Comparison of ENCODE assay signal across 14 cellular contexts in genomic region chr10:118031351-118032075, GRCh38.
"Had no signal": no experiment of that assay in that cellular context is flagged by ENCODE, and none has a peak within 500 bp of the region (broad histone marks: within the 10 kb centered on the region; RNA-seq: fewer than 3 reads in every experiment).

No MANE protein-coding gene starts in this region.

- H3K4me2 ChIP-seq: hepatocyte had no signal

- H2AFZ ChIP-seq: hepatocyte had no signal

- DNase-seq: activated CD4-positive, CD25-positive, alpha-beta regulatory T cell treated with anti-CD3 and anti-CD28 coated beads, Interleukin-2, amount 50 U/mL, for 72 hours; activated naive CD4-positive, alpha-beta T cell; activated naive CD8-positive, alpha-beta T cell treated with anti-CD3 and anti-CD28 coated beads, Interleukin-2, amount 10 ng/mL, durations not matched to agents 7 days and 5 days; activated T-cell treated with anti-CD3 and anti-CD28 coated beads for 4 hours; kidney; mesendoderm; right lobe of liver; spleen; T-helper 9 cell; trophoblast cell had no signal

- H3K27ac Mint-ChIP-seq: activated naive CD8-positive, alpha-beta T cell treated with anti-CD3 and anti-CD28 coated beads, Interleukin-2, amount 10 ng/mL, durations not matched to agents 7 days and 5 days; stimulated activated naive CD8-positive, alpha-beta T cell treated with anti-CD3 and anti-CD28 coated beads, Interleukin-15, Interleukin-2, amounts not matched to agents 100 ng/mL and 50 ng/mL, for 24 hours had no signal

- H3K9me3 Mint-ChIP-seq: activated naive CD8-positive, alpha-beta T cell treated with anti-CD3 and anti-CD28 coated beads, Interleukin-2, amount 10 ng/mL, durations not matched to agents 7 days and 5 days; stimulated activated naive CD8-positive, alpha-beta T cell treated with anti-CD3 and anti-CD28 coated beads, Interleukin-15, Interleukin-2, amounts not matched to agents 100 ng/mL and 50 ng/mL, for 24 hours had no signal

- H3K4me1 ChIP-seq: right lobe of liver had no signal

- FAIRE-seq: kidney had no signal

- H3K27me3 ChIP-seq: hepatocyte, right lobe of liver, spleen, suprapubic skin had no signal

- H3K4me3 Mint-ChIP-seq: activated naive CD8-positive, alpha-beta T cell treated with anti-CD3 and anti-CD28 coated beads, Interleukin-2, amount 10 ng/mL, durations not matched to agents 7 days and 5 days; stimulated activated naive CD8-positive, alpha-beta T cell treated with anti-CD3 and anti-CD28 coated beads, Interleukin-15, Interleukin-2, amounts not matched to agents 100 ng/mL and 50 ng/mL, for 24 hours had no signal

- H3K27ac ChIP-seq: hepatocyte, right lobe of liver, spleen, suprapubic skin had no signal

- H3K36me3 ChIP-seq: right lobe of liver had no signal

- H3K9me3 ChIP-seq: right lobe of liver, spleen, suprapubic skin had no signal

- ATAC-seq: esophagus mucosa, right lobe of liver had no signal

- H3K27me3 Mint-ChIP-seq: activated naive CD8-positive, alpha-beta T cell treated with anti-CD3 and anti-CD28 coated beads, Interleukin-2, amount 10 ng/mL, durations not matched to agents 7 days and 5 days; stimulated activated naive CD8-positive, alpha-beta T cell treated with anti-CD3 and anti-CD28 coated beads, Interleukin-15, Interleukin-2, amounts not matched to agents 100 ng/mL and 50 ng/mL, for 24 hours had no signal

- H3K4me3 ChIP-seq: hepatocyte, right lobe of liver, spleen, suprapubic skin had no signal
